8 cellular contexts compared by ENCODE assay signal in the genomic region with DNA sequence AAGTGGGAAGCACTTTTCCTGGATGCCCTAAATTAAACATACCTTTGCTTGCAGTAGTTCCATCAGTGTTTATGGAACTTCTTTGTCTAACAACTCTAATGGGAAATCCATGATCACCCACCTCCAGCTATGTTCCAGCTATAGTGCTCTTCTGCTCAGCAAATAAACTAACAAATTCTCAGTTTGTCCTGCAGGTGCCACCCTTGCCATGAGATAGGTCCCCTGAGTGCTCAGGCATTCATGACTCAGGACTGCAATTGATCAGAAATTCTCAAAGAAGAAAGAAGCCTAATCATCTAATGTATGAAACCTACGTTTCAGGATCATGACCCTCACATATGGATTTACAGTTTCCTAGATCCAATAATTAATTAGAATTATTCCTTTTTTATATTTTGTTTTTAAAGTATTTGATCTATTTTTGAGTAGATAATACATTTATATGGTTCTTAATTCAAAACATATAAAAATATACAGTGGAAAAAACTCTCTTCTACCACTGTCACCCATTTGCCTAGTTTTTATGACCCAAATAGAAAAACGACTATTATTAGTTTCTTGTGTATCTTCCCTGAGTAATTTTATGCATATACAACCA. TPM values are rescaled to one million over a fixed set of nuclear protein-coding genes. Genes with fewer than 3 reads are reported as not detected.
DNase-seq lines count a peak whose midpoint lies in the region; ATAC-seq and TF ChIP-seq lines count a peak whose summit lies in the region.

No MANE protein-coding gene starts in this region.

- DNase-seq in AG08395 (ENCODE audit: low spot score) (peak; percentile 64), GM13977 (ENCODE audit: low spot score) (peak; percentile 33), HS-5 (ENCODE audit: low read depth) (peak; percentile 18), NOMO-1 treated with DMSO at 0.1 percent for 48 hours (lab: John Stamatoyannopoulos, UW; ENCODE audit: unreplicated experiment) (peak; percentile 78), epithelial cell of prostate (ENCODE audit: low read depth, low spot score) (peak; percentile 6), mucosa of gallbladder (ENCODE audit: low spot score) (peak; percentile 31), GDM1 (lab: John Stamatoyannopoulos, UW) (no peak)

- peak; percentile 57 for TF ChIP-seq CTCF in GM13977 (IDR thresholded peaks at IDR 0.05; ENCODE audit: extremely low read depth, insufficient read depth, missing control alignments)

- no peak for ATAC-seq in GM18909 (IDR thresholded peaks at IDR 0.05; ENCODE audit: poor library complexity, unreplicated experiment)

- H3K27ac ChIP-seq in epithelial cell of prostate = no peak overlapping the region

- in situ Hi-C loops in GM13977 (cut with MboI; ENCODE audit: low pct_unique_long_range_greater_than_20kb, low sequenced_read_pairs, unreplicated experiment) = loop anchor here (25.0 kb wide), 1 partner anchor 139 kb away; no protein-coding TSS in a partner anchor

RNA-seq across cellular contexts. Expression of gene DYNC1I1, which starts 48.7 kb away (rescaled TPM):
- 2.7 TPM for total RNA-seq in mucosa of gallbladder
